Comparison of ENCODE assay signal across 15 cellular contexts in the genomic region with DNA sequence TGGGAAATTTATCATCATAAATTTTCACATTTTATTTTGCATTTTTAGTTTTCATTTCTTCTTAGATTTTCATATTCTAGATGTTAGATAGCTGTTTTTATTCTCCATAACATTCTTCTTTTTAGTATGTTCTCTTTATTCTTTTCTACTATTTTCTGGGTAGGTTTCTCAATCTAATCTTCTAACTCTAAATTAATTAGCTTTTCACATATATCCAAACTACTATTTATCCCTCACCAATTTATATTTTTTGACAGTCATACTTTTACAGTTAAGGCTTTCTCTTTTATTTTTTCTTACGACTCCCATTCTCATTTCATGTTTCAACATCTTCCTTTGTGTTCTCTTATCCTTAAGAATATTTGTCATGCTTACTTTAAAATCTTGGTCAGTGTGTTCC. TPM values are rescaled to one million over a fixed set of nuclear protein-coding genes. Genes with fewer than 3 reads are reported as not detected.
"Had no signal": no experiment of that assay in that cellular context is flagged by ENCODE, and none has a peak within 500 bp of the region (broad histone marks: within the 10 kb centered on the region; RNA-seq: fewer than 3 reads in every experiment).

No MANE protein-coding gene starts in this region.

RNA-seq across cellular contexts. Expression of a gene that starts 35.9 kb away (rescaled TPM):
- total RNA-seq: activated CD4-positive, alpha-beta memory T cell treated with anti-CD3 and anti-CD28 coated beads, Interleukin-2, amount 10 ng/mL, durations not matched to agents 7 days and 5 days; activated CD4-positive, alpha-beta T cell treated with anti-CD3 and anti-CD28 coated beads for 36 hours; activated CD4-positive, alpha-beta T cell treated with anti-CD3 and anti-CD28 coated beads, Interleukin-2, amount 10 ng/mL, durations not matched to agents 7 days and 5 days; activated CD8-positive, alpha-beta memory T cell treated with anti-CD3 and anti-CD28 coated beads, Interleukin-2, amount 10 ng/mL, durations not matched to agents 7 days and 5 days; activated CD8-positive, alpha-beta T cell treated with anti-CD3 and anti-CD28 coated beads, Interleukin-2, amount 10 ng/mL, durations not matched to agents 7 days and 5 days; activated naive CD8-positive, alpha-beta T cell treated with anti-CD3 and anti-CD28 coated beads, Interleukin-2, amount 10 ng/mL, durations not matched to agents 7 days and 5 days; activated T-helper 2 cell treated with anti-CD3 and anti-CD28 coated beads, Interferon-gamma antibody, Interleukin-2, Interleukin-4, amounts not matched to agents 10 μg/mL and 5 μg/mL and 100 μg/mL, durations not matched to agents 14 hours and 24 hours and 36 hours; ascending aorta; cardiac septum; cerebellum; T-cell; T-helper 1 cell treated with Interleukin-12 subunit alpha and Interleukin-12 subunit beta and Interleukin-4 antibody, amounts not matched to agents 30 ng/mL and 1 ng/mL, for 36 hours; T-helper 2 cell treated with Interferon-gamma antibody and Interleukin-4, amounts not matched to agents 100 ng/mL and 5 ng/mL, for 36 hours; WTC11 had no signal
- polyA plus RNA-seq: adipose tissue had no signal
